In the genomic region with DNA sequence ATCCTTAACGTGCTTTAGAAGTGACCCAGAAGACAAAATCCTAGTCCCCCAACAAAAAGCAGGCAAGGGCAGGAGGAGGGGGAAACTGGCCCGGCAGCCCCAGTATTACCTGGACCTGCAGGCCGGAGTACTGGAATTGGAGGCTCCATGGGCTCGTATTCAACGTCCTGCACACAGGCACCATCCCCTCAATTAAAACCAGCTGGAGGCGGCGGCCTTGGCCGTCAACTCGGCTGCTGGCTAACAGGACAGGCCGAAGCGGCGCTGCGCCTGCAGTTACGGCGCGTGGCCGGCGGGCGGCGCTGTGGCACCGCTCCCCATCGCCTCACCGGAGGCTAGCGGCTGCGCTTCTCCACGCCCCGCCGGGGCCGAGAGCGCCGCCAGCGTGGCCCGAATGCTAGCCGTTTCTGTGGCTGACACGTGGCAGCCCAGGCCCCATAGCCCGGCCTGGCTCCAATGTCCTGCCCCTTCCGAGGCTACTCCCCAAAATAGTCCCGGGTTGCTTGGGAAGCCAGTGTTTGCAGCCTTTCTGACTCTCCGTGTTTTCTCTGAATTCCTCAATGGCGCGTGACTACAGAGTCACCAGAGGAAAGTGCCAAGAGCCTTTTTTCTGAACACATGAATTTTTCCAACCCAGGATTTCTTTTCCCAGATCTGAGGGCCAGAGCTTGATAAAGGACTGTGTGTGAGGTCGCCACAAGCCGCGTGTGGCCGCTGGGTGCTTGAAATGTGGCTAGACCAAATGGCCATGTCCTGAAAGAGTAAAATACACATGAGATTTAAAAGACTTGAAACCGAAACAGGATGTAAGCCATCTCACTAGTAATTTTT, we compare ENCODE assay signal across 1 cellular context.
A peak's percentile ranks its signal among the peaks of the same experiment; 100 is the strongest.
TF ChIP-seq lines count a peak whose summit lies in the region.

No MANE protein-coding gene starts in this region.

TF ChIP-seq in K562, 482 proteins besides CTCF, POLR2A, EP300 and RAD21 (continued from another document and continues in another):
- TF ChIP-seq, protein P1, sequence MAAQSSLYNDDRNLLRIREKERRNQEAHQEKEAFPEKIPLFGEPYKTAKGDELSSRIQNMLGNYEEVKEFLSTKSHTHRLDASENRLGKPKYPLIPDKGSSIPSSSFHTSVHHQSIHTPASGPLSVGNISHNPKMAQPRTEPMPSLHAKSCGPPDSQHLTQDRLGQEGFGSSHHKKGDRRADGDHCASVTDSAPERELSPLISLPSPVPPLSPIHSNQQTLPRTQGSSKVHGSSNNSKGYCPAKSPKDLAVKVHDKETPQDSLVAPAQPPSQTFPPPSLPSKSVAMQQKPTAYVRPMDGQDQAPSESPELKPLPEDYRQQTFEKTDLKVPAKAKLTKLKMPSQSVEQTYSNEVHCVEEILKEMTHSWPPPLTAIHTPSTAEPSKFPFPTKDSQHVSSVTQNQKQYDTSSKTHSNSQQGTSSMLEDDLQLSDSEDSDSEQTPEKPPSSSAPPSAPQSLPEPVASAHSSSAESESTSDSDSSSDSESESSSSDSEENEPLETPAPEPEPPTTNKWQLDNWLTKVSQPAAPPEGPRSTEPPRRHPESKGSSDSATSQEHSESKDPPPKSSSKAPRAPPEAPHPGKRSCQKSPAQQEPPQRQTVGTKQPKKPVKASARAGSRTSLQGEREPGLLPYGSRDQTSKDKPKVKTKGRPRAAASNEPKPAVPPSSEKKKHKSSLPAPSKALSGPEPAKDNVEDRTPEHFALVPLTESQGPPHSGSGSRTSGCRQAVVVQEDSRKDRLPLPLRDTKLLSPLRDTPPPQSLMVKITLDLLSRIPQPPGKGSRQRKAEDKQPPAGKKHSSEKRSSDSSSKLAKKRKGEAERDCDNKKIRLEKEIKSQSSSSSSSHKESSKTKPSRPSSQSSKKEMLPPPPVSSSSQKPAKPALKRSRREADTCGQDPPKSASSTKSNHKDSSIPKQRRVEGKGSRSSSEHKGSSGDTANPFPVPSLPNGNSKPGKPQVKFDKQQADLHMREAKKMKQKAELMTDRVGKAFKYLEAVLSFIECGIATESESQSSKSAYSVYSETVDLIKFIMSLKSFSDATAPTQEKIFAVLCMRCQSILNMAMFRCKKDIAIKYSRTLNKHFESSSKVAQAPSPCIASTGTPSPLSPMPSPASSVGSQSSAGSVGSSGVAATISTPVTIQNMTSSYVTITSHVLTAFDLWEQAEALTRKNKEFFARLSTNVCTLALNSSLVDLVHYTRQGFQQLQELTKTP (IDR thresholded peaks at IDR 0.05; ENCODE audit: low read depth in 1 of 2, partially characterized antibody in 2 of 2), result peak in 1 of 2 experiments; percentile 86
- peak in 1 of 2 experiments; percentile 84; a peak in 1 of 4 replicates for TF ChIP-seq FOXA3 (CRISPR knock-in tag; conservative IDR thresholded peaks at IDR 0.05 in 1 of 2, IDR thresholded peaks at IDR 0.05 in 1 of 2)
- no peak; the same call in 1 of the 2 replicates for TF ChIP-seq CBFA2T2 (conservative IDR thresholded peaks at IDR 0.05)
- TF ChIP-seq RB1 (IDR thresholded peaks at IDR 0.05; ENCODE audit: low read depth), result peak; percentile 99
- TF ChIP-seq MTA1 (IDR thresholded peaks at IDR 0.05; ENCODE audit: borderline replicate concordance), result peak; percentile 57; the same call in 1 of the 2 replicates
- TF ChIP-seq ZFP1 (CRISPR knock-in tag; IDR thresholded peaks at IDR 0.05), result no peak
- no peak for TF ChIP-seq FOXK1 (CRISPR knock-in tag; IDR thresholded peaks at IDR 0.05; ENCODE audit: borderline replicate concordance)
- no peak; the same call in 1 of the 2 replicates for TF ChIP-seq ZNF766 (CRISPR knock-in tag; conservative IDR thresholded peaks at IDR 0.05)
- TF ChIP-seq KLF13 (tag; IDR thresholded peaks at IDR 0.05; ENCODE audit: borderline replicate concordance, low read depth), result peak; percentile 82
- no peak for TF ChIP-seq DDX20 (tag; IDR thresholded peaks at IDR 0.05; ENCODE audit: low read depth)
- peak; percentile 68 for TF ChIP-seq MEF2D (tag; conservative IDR thresholded peaks at IDR 0.05; ENCODE audit: low read depth)
- no peak for TF ChIP-seq RBM39 (optimal IDR thresholded peaks at IDR 0.05; ENCODE audit: low read depth, low read length)
- TF ChIP-seq, protein P2, sequence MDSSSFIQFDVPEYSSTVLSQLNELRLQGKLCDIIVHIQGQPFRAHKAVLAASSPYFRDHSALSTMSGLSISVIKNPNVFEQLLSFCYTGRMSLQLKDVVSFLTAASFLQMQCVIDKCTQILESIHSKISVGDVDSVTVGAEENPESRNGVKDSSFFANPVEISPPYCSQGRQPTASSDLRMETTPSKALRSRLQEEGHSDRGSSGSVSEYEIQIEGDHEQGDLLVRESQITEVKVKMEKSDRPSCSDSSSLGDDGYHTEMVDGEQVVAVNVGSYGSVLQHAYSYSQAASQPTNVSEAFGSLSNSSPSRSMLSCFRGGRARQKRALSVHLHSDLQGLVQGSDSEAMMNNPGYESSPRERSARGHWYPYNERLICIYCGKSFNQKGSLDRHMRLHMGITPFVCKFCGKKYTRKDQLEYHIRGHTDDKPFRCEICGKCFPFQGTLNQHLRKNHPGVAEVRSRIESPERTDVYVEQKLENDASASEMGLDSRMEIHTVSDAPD (CRISPR knock-in tag; IDR thresholded peaks at IDR 0.05), result no peak
- TF ChIP-seq, protein P3, sequence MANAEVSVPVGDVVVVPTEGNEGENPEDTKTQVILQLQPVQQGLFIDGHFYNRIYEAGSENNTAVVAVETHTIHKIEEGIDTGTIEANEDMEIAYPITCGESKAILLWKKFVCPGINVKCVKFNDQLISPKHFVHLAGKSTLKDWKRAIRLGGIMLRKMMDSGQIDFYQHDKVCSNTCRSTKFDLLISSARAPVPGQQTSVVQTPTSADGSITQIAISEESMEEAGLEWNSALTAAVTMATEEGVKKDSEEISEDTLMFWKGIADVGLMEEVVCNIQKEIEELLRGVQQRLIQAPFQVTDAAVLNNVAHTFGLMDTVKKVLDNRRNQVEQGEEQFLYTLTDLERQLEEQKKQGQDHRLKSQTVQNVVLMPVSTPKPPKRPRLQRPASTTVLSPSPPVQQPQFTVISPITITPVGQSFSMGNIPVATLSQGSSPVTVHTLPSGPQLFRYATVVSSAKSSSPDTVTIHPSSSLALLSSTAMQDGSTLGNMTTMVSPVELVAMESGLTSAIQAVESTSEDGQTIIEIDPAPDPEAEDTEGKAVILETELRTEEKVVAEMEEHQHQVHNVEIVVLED (CRISPR knock-in tag; IDR thresholded peaks at IDR 0.05), result peak; percentile 75
- TF ChIP-seq SMC3 (conservative IDR thresholded peaks at IDR 0.05; ENCODE audit: insufficient read depth, low read depth, low read length), result peak; percentile 95
- TF ChIP-seq SAFB (IDR thresholded peaks at IDR 0.05; ENCODE audit: borderline replicate concordance, low read depth, low read length), result peak; percentile 62; the same call in 1 of the 2 replicates
- TF ChIP-seq, protein P4, sequence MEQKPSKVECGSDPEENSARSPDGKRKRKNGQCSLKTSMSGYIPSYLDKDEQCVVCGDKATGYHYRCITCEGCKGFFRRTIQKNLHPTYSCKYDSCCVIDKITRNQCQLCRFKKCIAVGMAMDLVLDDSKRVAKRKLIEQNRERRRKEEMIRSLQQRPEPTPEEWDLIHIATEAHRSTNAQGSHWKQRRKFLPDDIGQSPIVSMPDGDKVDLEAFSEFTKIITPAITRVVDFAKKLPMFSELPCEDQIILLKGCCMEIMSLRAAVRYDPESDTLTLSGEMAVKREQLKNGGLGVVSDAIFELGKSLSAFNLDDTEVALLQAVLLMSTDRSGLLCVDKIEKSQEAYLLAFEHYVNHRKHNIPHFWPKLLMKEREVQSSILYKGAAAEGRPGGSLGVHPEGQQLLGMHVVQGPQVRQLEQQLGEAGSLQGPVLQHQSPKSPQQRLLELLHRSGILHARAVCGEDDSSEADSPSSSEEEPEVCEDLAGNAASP (IDR thresholded peaks at IDR 0.05), result no peak
- TF ChIP-seq RBM14 (IDR thresholded peaks at IDR 0.05; ENCODE audit: borderline replicate concordance, insufficient read depth, low read depth, low read length), result no peak
- TF ChIP-seq ZNF184 (CRISPR knock-in tag; IDR thresholded peaks at IDR 0.05), result no peak
- TF ChIP-seq ZNF764 (CRISPR knock-in tag; IDR thresholded peaks at IDR 0.05; ENCODE audit: low read depth), result no peak; the same call in 1 of the 2 replicates
- TF ChIP-seq, protein P5, sequence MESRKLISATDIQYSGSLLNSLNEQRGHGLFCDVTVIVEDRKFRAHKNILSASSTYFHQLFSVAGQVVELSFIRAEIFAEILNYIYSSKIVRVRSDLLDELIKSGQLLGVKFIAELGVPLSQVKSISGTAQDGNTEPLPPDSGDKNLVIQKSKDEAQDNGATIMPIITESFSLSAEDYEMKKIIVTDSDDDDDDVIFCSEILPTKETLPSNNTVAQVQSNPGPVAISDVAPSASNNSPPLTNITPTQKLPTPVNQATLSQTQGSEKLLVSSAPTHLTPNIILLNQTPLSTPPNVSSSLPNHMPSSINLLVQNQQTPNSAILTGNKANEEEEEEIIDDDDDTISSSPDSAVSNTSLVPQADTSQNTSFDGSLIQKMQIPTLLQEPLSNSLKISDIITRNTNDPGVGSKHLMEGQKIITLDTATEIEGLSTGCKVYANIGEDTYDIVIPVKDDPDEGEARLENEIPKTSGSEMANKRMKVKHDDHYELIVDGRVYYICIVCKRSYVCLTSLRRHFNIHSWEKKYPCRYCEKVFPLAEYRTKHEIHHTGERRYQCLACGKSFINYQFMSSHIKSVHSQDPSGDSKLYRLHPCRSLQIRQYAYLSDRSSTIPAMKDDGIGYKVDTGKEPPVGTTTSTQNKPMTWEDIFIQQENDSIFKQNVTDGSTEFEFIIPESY (CRISPR knock-in tag; IDR thresholded peaks at IDR 0.05), result peak; percentile 89
- TF ChIP-seq TRIM24 (IDR thresholded peaks at IDR 0.05), result peak in 1 of 2 experiments; percentile 15; a peak in 1 of 4 replicates
- TF ChIP-seq HNRNPLL (IDR thresholded peaks at IDR 0.05; ENCODE audit: low read depth, low read length, poor library complexity, severe bottlenecking), result peak; percentile 88
- TF ChIP-seq, protein P6, sequence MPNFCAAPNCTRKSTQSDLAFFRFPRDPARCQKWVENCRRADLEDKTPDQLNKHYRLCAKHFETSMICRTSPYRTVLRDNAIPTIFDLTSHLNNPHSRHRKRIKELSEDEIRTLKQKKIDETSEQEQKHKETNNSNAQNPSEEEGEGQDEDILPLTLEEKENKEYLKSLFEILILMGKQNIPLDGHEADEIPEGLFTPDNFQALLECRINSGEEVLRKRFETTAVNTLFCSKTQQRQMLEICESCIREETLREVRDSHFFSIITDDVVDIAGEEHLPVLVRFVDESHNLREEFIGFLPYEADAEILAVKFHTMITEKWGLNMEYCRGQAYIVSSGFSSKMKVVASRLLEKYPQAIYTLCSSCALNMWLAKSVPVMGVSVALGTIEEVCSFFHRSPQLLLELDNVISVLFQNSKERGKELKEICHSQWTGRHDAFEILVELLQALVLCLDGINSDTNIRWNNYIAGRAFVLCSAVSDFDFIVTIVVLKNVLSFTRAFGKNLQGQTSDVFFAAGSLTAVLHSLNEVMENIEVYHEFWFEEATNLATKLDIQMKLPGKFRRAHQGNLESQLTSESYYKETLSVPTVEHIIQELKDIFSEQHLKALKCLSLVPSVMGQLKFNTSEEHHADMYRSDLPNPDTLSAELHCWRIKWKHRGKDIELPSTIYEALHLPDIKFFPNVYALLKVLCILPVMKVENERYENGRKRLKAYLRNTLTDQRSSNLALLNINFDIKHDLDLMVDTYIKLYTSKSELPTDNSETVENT (CRISPR knock-in tag; IDR thresholded peaks at IDR 0.05), result peak; percentile 89
- no peak; the same call in 1 of the 2 replicates for TF ChIP-seq SMARCA5 (IDR thresholded peaks at IDR 0.05)
- TF ChIP-seq ELF2 (CRISPR knock-in tag; IDR thresholded peaks at IDR 0.05), result no peak
- no peak for TF ChIP-seq CHCHD3 (CRISPR knock-in tag; IDR thresholded peaks at IDR 0.05)
- TF ChIP-seq, protein P7, sequence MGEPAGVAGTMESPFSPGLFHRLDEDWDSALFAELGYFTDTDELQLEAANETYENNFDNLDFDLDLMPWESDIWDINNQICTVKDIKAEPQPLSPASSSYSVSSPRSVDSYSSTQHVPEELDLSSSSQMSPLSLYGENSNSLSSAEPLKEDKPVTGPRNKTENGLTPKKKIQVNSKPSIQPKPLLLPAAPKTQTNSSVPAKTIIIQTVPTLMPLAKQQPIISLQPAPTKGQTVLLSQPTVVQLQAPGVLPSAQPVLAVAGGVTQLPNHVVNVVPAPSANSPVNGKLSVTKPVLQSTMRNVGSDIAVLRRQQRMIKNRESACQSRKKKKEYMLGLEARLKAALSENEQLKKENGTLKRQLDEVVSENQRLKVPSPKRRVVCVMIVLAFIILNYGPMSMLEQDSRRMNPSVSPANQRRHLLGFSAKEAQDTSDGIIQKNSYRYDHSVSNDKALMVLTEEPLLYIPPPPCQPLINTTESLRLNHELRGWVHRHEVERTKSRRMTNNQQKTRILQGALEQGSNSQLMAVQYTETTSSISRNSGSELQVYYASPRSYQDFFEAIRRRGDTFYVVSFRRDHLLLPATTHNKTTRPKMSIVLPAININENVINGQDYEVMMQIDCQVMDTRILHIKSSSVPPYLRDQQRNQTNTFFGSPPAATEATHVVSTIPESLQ (CRISPR knock-in tag; IDR thresholded peaks at IDR 0.05), result peak; percentile 98; the same call in 1 of the 2 replicates
- TF ChIP-seq, protein P8, sequence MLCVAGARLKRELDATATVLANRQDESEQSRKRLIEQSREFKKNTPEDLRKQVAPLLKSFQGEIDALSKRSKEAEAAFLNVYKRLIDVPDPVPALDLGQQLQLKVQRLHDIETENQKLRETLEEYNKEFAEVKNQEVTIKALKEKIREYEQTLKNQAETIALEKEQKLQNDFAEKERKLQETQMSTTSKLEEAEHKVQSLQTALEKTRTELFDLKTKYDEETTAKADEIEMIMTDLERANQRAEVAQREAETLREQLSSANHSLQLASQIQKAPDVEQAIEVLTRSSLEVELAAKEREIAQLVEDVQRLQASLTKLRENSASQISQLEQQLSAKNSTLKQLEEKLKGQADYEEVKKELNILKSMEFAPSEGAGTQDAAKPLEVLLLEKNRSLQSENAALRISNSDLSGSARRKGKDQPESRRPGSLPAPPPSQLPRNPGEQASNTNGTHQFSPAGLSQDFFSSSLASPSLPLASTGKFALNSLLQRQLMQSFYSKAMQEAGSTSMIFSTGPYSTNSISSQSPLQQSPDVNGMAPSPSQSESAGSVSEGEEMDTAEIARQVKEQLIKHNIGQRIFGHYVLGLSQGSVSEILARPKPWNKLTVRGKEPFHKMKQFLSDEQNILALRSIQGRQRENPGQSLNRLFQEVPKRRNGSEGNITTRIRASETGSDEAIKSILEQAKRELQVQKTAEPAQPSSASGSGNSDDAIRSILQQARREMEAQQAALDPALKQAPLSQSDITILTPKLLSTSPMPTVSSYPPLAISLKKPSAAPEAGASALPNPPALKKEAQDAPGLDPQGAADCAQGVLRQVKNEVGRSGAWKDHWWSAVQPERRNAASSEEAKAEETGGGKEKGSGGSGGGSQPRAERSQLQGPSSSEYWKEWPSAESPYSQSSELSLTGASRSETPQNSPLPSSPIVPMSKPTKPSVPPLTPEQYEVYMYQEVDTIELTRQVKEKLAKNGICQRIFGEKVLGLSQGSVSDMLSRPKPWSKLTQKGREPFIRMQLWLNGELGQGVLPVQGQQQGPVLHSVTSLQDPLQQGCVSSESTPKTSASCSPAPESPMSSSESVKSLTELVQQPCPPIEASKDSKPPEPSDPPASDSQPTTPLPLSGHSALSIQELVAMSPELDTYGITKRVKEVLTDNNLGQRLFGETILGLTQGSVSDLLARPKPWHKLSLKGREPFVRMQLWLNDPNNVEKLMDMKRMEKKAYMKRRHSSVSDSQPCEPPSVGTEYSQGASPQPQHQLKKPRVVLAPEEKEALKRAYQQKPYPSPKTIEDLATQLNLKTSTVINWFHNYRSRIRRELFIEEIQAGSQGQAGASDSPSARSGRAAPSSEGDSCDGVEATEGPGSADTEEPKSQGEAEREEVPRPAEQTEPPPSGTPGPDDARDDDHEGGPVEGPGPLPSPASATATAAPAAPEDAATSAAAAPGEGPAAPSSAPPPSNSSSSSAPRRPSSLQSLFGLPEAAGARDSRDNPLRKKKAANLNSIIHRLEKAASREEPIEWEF (CRISPR knock-in tag; IDR thresholded peaks at IDR 0.05), result peak; percentile 78; the same call in 1 of the 2 replicates
- TF ChIP-seq TARDBP (IDR thresholded peaks at IDR 0.05), result peak; percentile 89
- peak in 1 of 2 experiments; percentile 92; a peak in 2 of 4 replicates for TF ChIP-seq HDAC1 (IDR thresholded peaks at IDR 0.05)
